In genomic region chr11:27347361-27347760, GRCh38 we compare ENCODE assay signal across 17 cellular contexts. TPM values are rescaled to one million over a fixed set of nuclear protein-coding genes. Genes with fewer than 3 reads are reported as not detected.
A peak's percentile ranks its signal among the peaks of the same experiment; 100 is the strongest.
DNase-seq lines count a peak whose midpoint lies in the region; ATAC-seq, FAIRE-seq and TF ChIP-seq lines count a peak whose summit lies in the region.
"Had no signal": no experiment of that assay in that cellular context is flagged by ENCODE, and none has a peak within 500 bp of the region (broad histone marks: within the 10 kb centered on the region; RNA-seq: fewer than 3 reads in every experiment).

No MANE protein-coding gene starts in this region.

- H3K18ac ChIP-seq in H1 (ENCODE audit: extremely low read depth, low read length) = no peak overlapping the region; the same call in 1 of the 2 replicates

- H3K23me2 ChIP-seq in H1 (ENCODE audit: low read depth, low read length) = peaks cover 2% of the 10 kb centered on the region; the same call in 1 of the 2 replicates

- H3K4me3 ChIP-seq in A549 (peak overlapping the region; percentile 21; the same call in 1 of the 3 replicates), PC-3 (ENCODE audit: low read length) (no peak overlapping the region), H1 (ENCODE audit: extremely low read depth in 1 of 4, insufficient read depth in 2 of 4, low read depth in 3 of 4, low read length in 4 of 4) (peak overlapping the region in 1 of 4 experiments; percentile 37; a peak in 2 of 8 replicates)

- H3K23ac ChIP-seq in H1 (ENCODE audit: insufficient read length) = no peak overlapping the region

- H3K9me3 ChIP-seq in A549 (no peaks in the 10 kb centered on the region), PC-3 (ENCODE audit: low read length) (no peaks in the 10 kb centered on the region), H1 (ENCODE audit: insufficient read depth in 2 of 2, low read depth in 1 of 2, low read length in 1 of 2) (no peaks in the 10 kb centered on the region)

- no TSS peak for BruUV-seq in PC-3 (replicated peaks; lab: Mats Ljungman, UMichigan)

- H2AK5ac ChIP-seq in H1 (ENCODE audit: low read depth, low read length) = no peak overlapping the region

- H3K9ac ChIP-seq in PC-3 (ENCODE audit: low read length) = no peak overlapping the region
- no peak overlapping the region for H3K9ac ChIP-seq in H1 (replicated peaks in 1 of 4; ENCODE audit: extremely low read depth in 1 of 4, low read depth in 3 of 4, low read length in 3 of 4)

- TF ChIP-seq POLR2A in A549 (IDR thresholded peaks at IDR 0.05; ENCODE audit: low read length) (no peak), H1 (IDR thresholded peaks at IDR 0.05; ENCODE audit: control extremely low read depth in 1 of 2, low read depth in 2 of 2, low read length in 2 of 2) (no peak)

- peak overlapping the region; percentile 79 for H4K5ac ChIP-seq in H1 (ENCODE audit: insufficient read length, low read depth, low read length)

- TF ChIP-seq CTCF in A549 (IDR thresholded peaks at IDR 0.05) = no peak
- TF ChIP-seq CTCF in PC-3 (conservative IDR thresholded peaks at IDR 0.05; ENCODE audit: low read depth, low read length) = no peak
- no peak for TF ChIP-seq CTCF in H1 (IDR thresholded peaks at IDR 0.05; ENCODE audit: control extremely low read depth in 1 of 3, insufficient read depth in 1 of 3, low read depth in 1 of 3, low read length in 3 of 3)
- no peak for TF ChIP-seq CTCF in nephron progenitor cell (IDR thresholded peaks at IDR 0.05)

- no peaks in the 10 kb centered on the region for H3K79me1 ChIP-seq in H1 (ENCODE audit: low read depth, low read length)

- H3K4me1 Mint-ChIP-seq in nephron progenitor cell = peaks cover 57% of the 10 kb centered on the region
- H3K4me1 Mint-ChIP-seq: B cell, IgD-negative memory B cell had no signal

- no peak overlapping the region for H2BK5ac ChIP-seq in H1 (ENCODE audit: low read depth, low read length)

- DNase-seq in A549 (ENCODE audit: low read depth in 1 of 2, low spot score in 1 of 2) (no peak), PC-3 (no peak), H1 (ENCODE audit: low read depth in 1 of 2, low spot score in 2 of 2) (no peak), nephron progenitor cell (no peak), activated gamma-delta T cell (lab: John Stamatoyannopoulos, UW) (no peak), KBM-7 (no peak)
- no peak for DNase-seq in stimulated activated CD8-positive, alpha-beta memory T cell treated with anti-CD3 and anti-CD28 coated beads, Interleukin-4, amount 100 ng/mL, for 48 hours
- DNase-seq: GOT3, MM.1S, NCI-H2171 treated with DMSO at 0.1 percent for 48 hours, NCI-H446 treated with DMSO at 0.1 percent for 48 hours had no signal

- no peak overlapping the region for H3K56ac ChIP-seq in H1 (replicated peaks; ENCODE audit: insufficient read length, low read depth, low read length)

- no peak overlapping the region for H2BK120ac ChIP-seq in H1 (replicated peaks; ENCODE audit: low read depth, low read length)

- H3K4me2 ChIP-seq in A549 (peak overlapping the region; percentile 86), PC-3 (ENCODE audit: low read length) (peak overlapping the region; percentile 74), H1 (ENCODE audit: insufficient read depth in 1 of 2, low read depth in 2 of 2, low read length in 2 of 2) (peak overlapping the region; percentile 44 to 54; a peak in 3 of 4 replicates)

- H3K27me3 ChIP-seq in PC-3 (ENCODE audit: low read length) = no peaks in the 10 kb centered on the region
- H3K27me3 ChIP-seq in H1 (replicated peaks in 1 of 4; ENCODE audit: control insufficient read depth in 3 of 4, extremely low read depth in 1 of 4, insufficient read depth in 3 of 4, low read length in 3 of 4) = no peaks in the 10 kb centered on the region

- no peaks in the 10 kb centered on the region for H3F3A ChIP-seq in PC-3 (ENCODE audit: low read length, unreplicated experiment)

- FAIRE-seq in A549 (lab: Jason Lieb, UNC) = peak; percentile 76
- no peak for FAIRE-seq in H1 (lab: Jason Lieb, UNC)
- FAIRE-seq: RCC 7860 had no signal

- H3K9me3 Mint-ChIP-seq in nephron progenitor cell = peaks cover 17% of the 10 kb centered on the region

- no peak overlapping the region for H3K4ac ChIP-seq in H1 (replicated peaks; ENCODE audit: insufficient read length, low read depth, low read length)

- H3K9me2 ChIP-seq in PC-3 (replicated peaks; ENCODE audit: low read length) = no peaks in the 10 kb centered on the region

- H3K79me2 ChIP-seq in PC-3 (ENCODE audit: low read length) = no peaks in the 10 kb centered on the region
- no peaks in the 10 kb centered on the region for H3K79me2 ChIP-seq in H1 (ENCODE audit: control insufficient read depth in 1 of 2, insufficient read depth in 2 of 2, low read length in 2 of 2)

- H3K27ac ChIP-seq in A549 (peak overlapping the region; percentile 76 to 79), PC-3 (ENCODE audit: low read length) (peak overlapping the region; percentile 44; the same call in 1 of the 2 replicates), H1 (ENCODE audit: low read depth, low read length) (no peak overlapping the region)
- H3K27ac ChIP-seq: 22Rv1 had no signal

- POLR2A ChIA-PET in A549 (lab: Yijun Ruan, JAX) = interaction anchor here (1.6 kb wide), 1 partner anchor 125 kb away, joined by 10 read pairs; the partner anchor contains the start of gene LGR4
- POLR2A ChIA-PET in PC-3 (lab: Charles Lee; ENCODE audit: unreplicated experiment) = no interaction called here
- POLR2A ChIA-PET in H1 (lab: Charles Lee; ENCODE audit: partially characterized antibody) = interaction anchor here (1.7 kb wide), 2 partner anchors 18 to 97 kb away, joined by 4 read pairs; no protein-coding TSS in a partner anchor

- H3K36me3 ChIP-seq in PC-3 (ENCODE audit: low read depth, low read length) (0 out of 2 replicates have a peak, but pooled peaks cover 3% of the 10 kb centered on the region), H1 (ENCODE audit: control insufficient read depth in 2 of 4, insufficient read depth in 4 of 4, low read length in 3 of 4) (peaks cover 0 to 8% (median 0%) of the 10 kb centered on the region in 4 experiments; a peak in 1 of 8 replicates)

- no peak overlapping the region for H2BK12ac ChIP-seq in H1 (ENCODE audit: low read depth, low read length)

- TF ChIP-seq EP300 in A549 (IDR thresholded peaks at IDR 0.05) = no peak
- no peak for TF ChIP-seq EP300 in H1 (IDR thresholded peaks at IDR 0.05; ENCODE audit: borderline replicate concordance in 1 of 2, low read depth in 2 of 2, low read length in 2 of 2)

- peak overlapping the region; percentile 73 for H3K27ac Mint-ChIP-seq in nephron progenitor cell
- H3K27ac Mint-ChIP-seq: B cell, IgD-negative memory B cell had no signal

- no peak overlapping the region for H3K14ac ChIP-seq in H1 (ENCODE audit: insufficient read length)

- H2BK15ac ChIP-seq in H1 (ENCODE audit: low read length) = no peak overlapping the region

- H3K4me3 Mint-ChIP-seq in nephron progenitor cell = peak overlapping the region; percentile 46
- H3K4me3 Mint-ChIP-seq: B cell, IgD-negative memory B cell had no signal

- intact Hi-C loops in PC-3 (cut with micrococcal nuclease) = no loop called here

- peaks cover 7% of the 10 kb centered on the region for H3K27me3 Mint-ChIP-seq in nephron progenitor cell (ENCODE audit: low read depth, poor library complexity)
- H3K27me3 Mint-ChIP-seq: B cell, IgD-negative memory B cell had no signal

- peaks cover 52% of the 10 kb centered on the region for H3K4me1 ChIP-seq in A549
- peaks cover 14% of the 10 kb centered on the region for H3K4me1 ChIP-seq in PC-3 (ENCODE audit: insufficient read depth, low read length)
- peaks cover 0 to 25% (median 5%) of the 10 kb centered on the region in 4 experiments; a peak in 3 of 7 replicates for H3K4me1 ChIP-seq in H1 (replicated peaks in 1 of 4; ENCODE audit: control insufficient read depth in 3 of 4, insufficient read depth in 4 of 4, low read length in 3 of 4)

- in situ Hi-C loops in KBM-7 (cut with MboI; ENCODE audit: low pct_unique_long_range_greater_than_20kb, low sequenced_read_pairs) = no loop called here

- peaks cover 70% of the 10 kb centered on the region for H3K36me3 Mint-ChIP-seq in nephron progenitor cell (ENCODE audit: low read depth)

- no peak overlapping the region for H4K91ac ChIP-seq in H1 (replicated peaks; ENCODE audit: insufficient read length, low read length)

- ATAC-seq in A549 = no peak
- ATAC-seq in PC-3 = no peak
- ATAC-seq in GM21367 (IDR thresholded peaks at IDR 0.05; ENCODE audit: unreplicated experiment) = no peak
- ATAC-seq: Right ventricle myocardium inferior had no signal

- no peak overlapping the region for H2BK20ac ChIP-seq in H1 (ENCODE audit: low read length)

- H2AFZ ChIP-seq in PC-3 (ENCODE audit: low read length) = no peak overlapping the region
- no peak overlapping the region for H2AFZ ChIP-seq in H1 (ENCODE audit: low read length)

- TF ChIP-seq RAD21 in A549 (conservative IDR thresholded peaks at IDR 0.05 in 1 of 2, IDR thresholded peaks at IDR 0.05 in 1 of 2) (no peak), H1 (IDR thresholded peaks at IDR 0.05 in 1 of 2, conservative IDR thresholded peaks at IDR 0.05 in 1 of 2; ENCODE audit: low read depth in 2 of 2, low read length in 2 of 2) (no peak)

- H4K20me1 ChIP-seq in PC-3 (ENCODE audit: low read length) (no peaks in the 10 kb centered on the region; the same call in 1 of the 2 replicates), H1 (replicated peaks in 1 of 2; ENCODE audit: control insufficient read depth in 1 of 2, insufficient read depth in 2 of 2, low read length in 2 of 2) (no peaks in the 10 kb centered on the region)

- no peak overlapping the region for H4K8ac ChIP-seq in H1 (ENCODE audit: extremely low read depth, insufficient read depth, low read length)

- CTCF ChIA-PET in A549 (lab: Yijun Ruan, JAX) = interaction anchor here (0.6 to 1.7 kb wide), 2 partner anchors 27 to 149 kb away, joined by 3 to 4 read pairs; no protein-coding TSS in a partner anchor
- CTCF ChIA-PET in PC-3 (lab: Charles Lee) = no interaction called here
- CTCF ChIA-PET in H1 (lab: Charles Lee; ENCODE audit: partially characterized antibody) = interaction anchor here (0.5 kb wide), 1 partner anchor 63 kb away, joined by 3 read pairs; no protein-coding TSS in a partner anchor

RNA-seq across cellular contexts. Expression of gene CCDC34, which starts 15.7 kb away (rescaled TPM):
- polyA plus RNA-seq in A549 (2011; rRNA removed) (33.1 and 35.9 TPM in 2 replicates), A549 (2017; fragmentation: RNase III; extraction: RNeasy Plus Mini Kit Qiagen cat#74134 plus additional on column Dnase treatment) (31.4 to 32.0 TPM (median 31.6 TPM) in 3 replicates), H1 (2011; rRNA removed) (7.7 and 9.1 TPM in 2 replicates)
- polyA plus RNA-seq in A549 (2012; cell fraction: cytosol; rRNA removed) = 20.9 and 23.7 TPM in 2 replicates
- 12.1 and 13.2 TPM in 2 replicates for polyA plus RNA-seq in A549 (2012; cell fraction: nucleus; rRNA removed)
- 6.8 and 7.7 TPM in 2 replicates for polyA minus RNA-seq in A549 (2011; rRNA and poly(A)+ RNA removed)
- 9.0 and 11.0 TPM in 2 replicates for total RNA-seq in PC-3 (2014; rRNA removed)
- total RNA-seq in H1 (2021; fragmentation: NEBNext Ultra II Directional; extraction: Animal tissue kit (Norgen Biotek cat#: 25700)) = 21.5 and 24.3 TPM in 2 replicates
- 11.6 TPM for polyA plus RNA-seq in H1 (2011; cell fraction: cytosol; rRNA removed)
- 9.2 TPM for polyA plus RNA-seq in H1 (2011; cell fraction: nucleus; rRNA removed)
- polyA plus RNA-seq in H1 (2012, experiment 1 of 2) = 12.7 to 28.5 TPM (median 14.3 TPM) in 4 replicates
- 4.6 TPM for polyA plus RNA-seq in H1 (2012, experiment 2 of 2)
- 48.8 TPM for polyA plus RNA-seq in H1 (2013, experiment 1 of 2)
- polyA plus RNA-seq in H1 (2013, experiment 2 of 2) = 47.8 TPM
- 2.5 and 2.8 TPM in 2 replicates for polyA minus RNA-seq in H1 (2011; rRNA and poly(A)+ RNA removed)
- polyA minus RNA-seq in H1 (2011; cell fraction: cytosol; rRNA and poly(A)+ RNA removed) = 4.6 TPM
- polyA minus RNA-seq in H1 (2011; cell fraction: nucleus; rRNA and poly(A)+ RNA removed) = 11.5 TPM

Comparison
In these comparisons a context has a peak if more than half of its experiments do, and no peak if none do; other contexts are left out.
1. Of the 18 proteins assayed by ChIP-seq in both H1 and A549: peak only in H1: none; only in A549: MAFK; in both: none; in neither: 17.